ENCODE assay signal across 8 cellular contexts in genomic region chr14:49634547-49635334, GRCh38. TPM values are rescaled to one million over a fixed set of nuclear protein-coding genes. Genes with fewer than 3 reads are reported as not detected.
DNase-seq lines count a peak whose midpoint lies in the region; ATAC-seq and TF ChIP-seq lines count a peak whose summit lies in the region.

TSS of gene DNAAF2 (minus strand) at chr14:49635244. CDS start at chr14:49635149, 95 bp downstream.

- peaks cover 43% of the 10 kb centered on the region for H3K36me3 Mint-ChIP-seq in activated B cell treated with CpG ODN at 0.5 μM for 24 hours (ENCODE audit: low read depth)

- H3K4me3 ChIP-seq in cardiac fibroblast (replicated peaks in 1 of 2; ENCODE audit: low read depth in 2 of 2, low read length in 2 of 2) = peak within 1 kb of the TSS; percentile 92 to 96

- no peak for TF ChIP-seq CTCF in activated B cell treated with CpG ODN at 0.5 μM for 24 hours (IDR thresholded peaks at IDR 0.05)
- no peak for TF ChIP-seq CTCF in cardiac fibroblast (IDR thresholded peaks at IDR 0.05; ENCODE audit: low read depth, low read length)

- intact Hi-C loops in activated B cell treated with CpG ODN at 0.5 μM for 24 hours (cut with micrococcal nuclease) = loop anchor here (1.0 to 10.0 kb wide), 16 partner anchors 14 to 1190 kb away; partner anchors contain the start of genes DMAC2L, KLHDC1, KLHDC2 and L2HGDH

- H3K27me3 Mint-ChIP-seq in activated B cell treated with CpG ODN at 0.5 μM for 24 hours = no peaks in the 10 kb centered on the region

- no peaks in the 10 kb centered on the region for H3K9me3 Mint-ChIP-seq in activated B cell treated with CpG ODN at 0.5 μM for 24 hours

- ATAC-seq in HG03025 (IDR thresholded peaks at IDR 0.05; ENCODE audit: low FRiP score, unreplicated experiment) = peak; percentile 22
- peak; percentile 39 for ATAC-seq in activated B cell treated with CpG ODN at 0.5 μM for 24 hours (ENCODE audit: low read depth)

- POLR2A ChIA-PET in activated B cell treated with CpG ODN at 0.5 μM for 24 hours (lab: Charles Lee) = interaction anchor here (0.6 to 6.3 kb wide), 24 partner anchors 9 to 897 kb away, joined by 3 to 235 read pairs (median 8); partner anchors contain the start of genes ARF6, KLHDC1, KLHDC2 and LRR1

- DNase-seq in NOMO-1 (lab: John Stamatoyannopoulos, UW; ENCODE audit: unreplicated experiment in 2 of 2) = peak; percentile 52 to 77
- DNase-seq in NOMO-1 treated with dmso at 0.1 percent for 144 hours (lab: John Stamatoyannopoulos, UW; ENCODE audit: unreplicated experiment) = no peak
- peak; percentile 14 for DNase-seq in NCI-H1930 (lab: John Stamatoyannopoulos, UW)
- peak; percentile 73 for DNase-seq in activated B cell treated with CpG ODN at 0.5 μM for 24 hours
- DNase-seq in cardiac fibroblast (ENCODE audit: low read depth in 2 of 2) = peak; percentile 77 to 79
- DNase-seq in islet precursor cell = peak; percentile 83
- peak; percentile 43 to 46 for DNase-seq in stimulated activated CD4-positive, alpha-beta T cell treated with anti-CD3 and anti-CD28 coated beads, Interleukin-15, amount 100 ng/mL, for 1 hour (ENCODE audit: low read depth in 1 of 2, low spot score in 1 of 2)

- peak within 1 kb of the TSS; percentile 98 for H3K27ac Mint-ChIP-seq in activated B cell treated with CpG ODN at 0.5 μM for 24 hours

- H3K4me1 Mint-ChIP-seq in activated B cell treated with CpG ODN at 0.5 μM for 24 hours = peaks cover 71% of the 10 kb centered on the region

- peak within 1 kb of the TSS; percentile 96 for H3K4me3 Mint-ChIP-seq in activated B cell treated with CpG ODN at 0.5 μM for 24 hours

- CTCF ChIA-PET in activated B cell treated with CpG ODN at 0.5 μM for 24 hours (lab: Charles Lee) = interaction anchor here (0.6 to 2.9 kb wide), 15 partner anchors 10 to 478 kb away, joined by 3 to 25 read pairs (median 6); partner anchors contain the start of genes KLHDC2, MGAT2, NEMF and POLE2

RNA-seq across cellular contexts. Expression of gene DNAAF2, which starts in this region (rescaled TPM):
- 8.5 and 8.6 TPM in 2 replicates for total RNA-seq in activated B cell treated with CpG ODN at 0.5 μM for 24 hours
